12 cellular contexts compared by ENCODE assay signal in genomic region chr1:21672478-21673276, GRCh38. TPM values are rescaled to one million over a fixed set of nuclear protein-coding genes. Genes with fewer than 3 reads are reported as not detected.
DNase-seq lines count a peak whose midpoint lies in the region; ATAC-seq and TF ChIP-seq lines count a peak whose summit lies in the region.
"Had no signal": no experiment of that assay in that cellular context is flagged by ENCODE, and none has a peak within 500 bp of the region (broad histone marks: within the 10 kb centered on the region; RNA-seq: fewer than 3 reads in every experiment).

No MANE protein-coding gene starts in this region.

- H3K27me3 ChIP-seq in fibroblast of lung (ENCODE audit: control insufficient read depth, insufficient read depth, low read length), result peaks cover 37% of the 10 kb centered on the region
- H3K27me3 ChIP-seq in smooth muscle cell (ENCODE audit: low read depth), result peaks cover 10% of the 10 kb centered on the region

- H2AFZ ChIP-seq in fibroblast of lung (ENCODE audit: low read length) (no peak overlapping the region), smooth muscle cell (ENCODE audit: low read depth) (no peak overlapping the region)

- peak; percentile 46 for DNase-seq in EL
- peak; percentile 26 for DNase-seq in LHCN-M2 (ENCODE audit: low read depth)
- peak in 1 of 2 donors; percentile 56 for DNase-seq in fibroblast of lung (ENCODE audit: low read depth in 2 of 2)
- no peak for DNase-seq in smooth muscle cell (lab: John Stamatoyannopoulos, UW; ENCODE audit: unreplicated experiment)
- DNase-seq in activated T-helper 2 cell treated with anti-CD3 and anti-CD28 coated beads, Interferon-gamma antibody, Interleukin-2, Interleukin-4, amounts not matched to agents 10 μg/mL and 5 μg/mL and 100 μg/mL, durations not matched to agents 14 hours and 24 hours and 36 hours (ENCODE audit: low spot score), result no peak
- no peak for DNase-seq in cerebellar cortex (ENCODE audit: low spot score)
- no peak for DNase-seq in T-helper 2 cell
- DNase-seq: activated naive CD8-positive, alpha-beta T cell treated with anti-CD3 and anti-CD28 coated beads, Interleukin-2, amount 50 U/mL, for 24 hours; effector memory CD4-positive, alpha-beta T cell had no signal

- H3K27ac ChIP-seq in fibroblast of lung (ENCODE audit: insufficient read depth, low read length) (no peak overlapping the region), smooth muscle cell (ENCODE audit: low read depth) (peak overlapping the region; percentile 17)

- intact Hi-C loops in activated T-helper 2 cell treated with anti-CD3 and anti-CD28 coated beads, Interferon-gamma antibody, Interleukin-2, Interleukin-4, amounts not matched to agents 10 μg/mL and 5 μg/mL and 100 μg/mL, durations not matched to agents 14 hours and 24 hours and 36 hours (cut with micrococcal nuclease), result no loop called here

- no peak for TF ChIP-seq CTCF in fibroblast of lung (conservative IDR thresholded peaks at IDR 0.05 in 1 of 2, IDR thresholded peaks at IDR 0.05 in 1 of 2; ENCODE audit: low read depth in 1 of 2, low read length in 2 of 2)
- no peak for TF ChIP-seq CTCF in smooth muscle cell (IDR thresholded peaks at IDR 0.05; ENCODE audit: borderline replicate concordance, insufficient read depth, poor library complexity, severe bottlenecking)

- H3K4me3 Mint-ChIP-seq in activated T-helper 2 cell treated with anti-CD3 and anti-CD28 coated beads, Interferon-gamma antibody, Interleukin-2, Interleukin-4, amounts not matched to agents 10 μg/mL and 5 μg/mL and 100 μg/mL, durations not matched to agents 14 hours and 24 hours and 36 hours (ENCODE audit: low read depth), result no peak overlapping the region
- H3K4me3 Mint-ChIP-seq: activated naive CD8-positive, alpha-beta T cell treated with anti-CD3 and anti-CD28 coated beads, Interleukin-2, amount 50 U/mL, for 24 hours; T-helper 1 cell treated with Interleukin-12 subunit alpha and Interleukin-12 subunit beta and Interleukin-4 antibody, amounts not matched to agents 30 μg/mL and 1 μg/mL, for 36 hours had no signal

- peaks cover under 1% of the 10 kb centered on the region for H3K36me3 Mint-ChIP-seq in activated T-helper 2 cell treated with anti-CD3 and anti-CD28 coated beads, Interferon-gamma antibody, Interleukin-2, Interleukin-4, amounts not matched to agents 10 μg/mL and 5 μg/mL and 100 μg/mL, durations not matched to agents 14 hours and 24 hours and 36 hours (ENCODE audit: low read depth)

- H3K9ac ChIP-seq in fibroblast of lung (ENCODE audit: insufficient read depth, low read length), result no peak overlapping the region
- no peak overlapping the region for H3K9ac ChIP-seq in smooth muscle cell (ENCODE audit: low read depth)

- no peaks in the 10 kb centered on the region for H4K20me1 ChIP-seq in fibroblast of lung (ENCODE audit: control insufficient read depth, extremely low read depth, insufficient read depth, low read length)
- peaks cover 19% of the 10 kb centered on the region for H4K20me1 ChIP-seq in smooth muscle cell (ENCODE audit: low read depth)

- no peak overlapping the region for H3K27ac Mint-ChIP-seq in activated T-helper 2 cell treated with anti-CD3 and anti-CD28 coated beads, Interferon-gamma antibody, Interleukin-2, Interleukin-4, amounts not matched to agents 10 μg/mL and 5 μg/mL and 100 μg/mL, durations not matched to agents 14 hours and 24 hours and 36 hours
- H3K27ac Mint-ChIP-seq: activated naive CD8-positive, alpha-beta T cell treated with anti-CD3 and anti-CD28 coated beads, Interleukin-2, amount 50 U/mL, for 24 hours; T-helper 1 cell treated with Interleukin-12 subunit alpha and Interleukin-12 subunit beta and Interleukin-4 antibody, amounts not matched to agents 30 μg/mL and 1 μg/mL, for 36 hours had no signal

- H3K36me3 ChIP-seq in fibroblast of lung (ENCODE audit: control insufficient read depth, insufficient read depth, low read length) (no peaks in the 10 kb centered on the region), smooth muscle cell (ENCODE audit: low read depth) (no peaks in the 10 kb centered on the region)

- 83% methylated on average over 10 of the region's 10 CpGs for WGBS in smooth muscle cell (ENCODE audit: low lambda C conversion rate)

- H3K4me1 ChIP-seq in fibroblast of lung (ENCODE audit: control insufficient read depth, extremely low read depth, insufficient read depth, low read length), result no peaks in the 10 kb centered on the region
- peaks cover 11% of the 10 kb centered on the region for H3K4me1 ChIP-seq in smooth muscle cell (ENCODE audit: low read depth)

- H3K4me3 ChIP-seq in fibroblast of lung (replicated peaks in 1 of 4; ENCODE audit: control extremely low read depth in 1 of 4, insufficient read depth in 1 of 4, low read depth in 3 of 4, low read length in 4 of 4) (no peak overlapping the region), smooth muscle cell (no peak overlapping the region)

- no peaks in the 10 kb centered on the region for H3K9me3 Mint-ChIP-seq in activated T-helper 2 cell treated with anti-CD3 and anti-CD28 coated beads, Interferon-gamma antibody, Interleukin-2, Interleukin-4, amounts not matched to agents 10 μg/mL and 5 μg/mL and 100 μg/mL, durations not matched to agents 14 hours and 24 hours and 36 hours
- H3K9me3 Mint-ChIP-seq: activated naive CD8-positive, alpha-beta T cell treated with anti-CD3 and anti-CD28 coated beads, Interleukin-2, amount 50 U/mL, for 24 hours; T-helper 1 cell treated with Interleukin-12 subunit alpha and Interleukin-12 subunit beta and Interleukin-4 antibody, amounts not matched to agents 30 μg/mL and 1 μg/mL, for 36 hours had no signal

- peaks cover 13% of the 10 kb centered on the region for H3K27me3 Mint-ChIP-seq in activated T-helper 2 cell treated with anti-CD3 and anti-CD28 coated beads, Interferon-gamma antibody, Interleukin-2, Interleukin-4, amounts not matched to agents 10 μg/mL and 5 μg/mL and 100 μg/mL, durations not matched to agents 14 hours and 24 hours and 36 hours (ENCODE audit: low read depth)

- no peaks in the 10 kb centered on the region for H3F3A ChIP-seq in smooth muscle cell (ENCODE audit: low read depth)

- H3K79me2 ChIP-seq in fibroblast of lung (ENCODE audit: control insufficient read depth, insufficient read depth, low read length) (no peaks in the 10 kb centered on the region), smooth muscle cell (ENCODE audit: low read depth) (no peaks in the 10 kb centered on the region)

- peaks cover 8% of the 10 kb centered on the region for H3K4me1 Mint-ChIP-seq in activated T-helper 2 cell treated with anti-CD3 and anti-CD28 coated beads, Interferon-gamma antibody, Interleukin-2, Interleukin-4, amounts not matched to agents 10 μg/mL and 5 μg/mL and 100 μg/mL, durations not matched to agents 14 hours and 24 hours and 36 hours (ENCODE audit: low read depth)

- H3K4me2 ChIP-seq in fibroblast of lung (ENCODE audit: extremely low read depth, insufficient read depth, low read length) (peak overlapping the region; percentile 28), smooth muscle cell (no peak overlapping the region)

- H3K9me3 ChIP-seq in fibroblast of lung (ENCODE audit: control insufficient read depth, insufficient read depth, low read depth, low read length) (no peaks in the 10 kb centered on the region), smooth muscle cell (replicated peaks; ENCODE audit: low read depth) (no peaks in the 10 kb centered on the region)

- no peak for ATAC-seq in HG03520 (IDR thresholded peaks at IDR 0.05; ENCODE audit: unreplicated experiment)
- ATAC-seq: activated naive CD8-positive, alpha-beta T cell treated with anti-CD3 and anti-CD28 coated beads, Interleukin-2, amount 50 U/mL, for 24 hours; PC-3 had no signal

RNA-seq across cellular contexts. Expression of gene RAP1GAP, which starts 3.5 kb away (rescaled TPM):
- total RNA-seq in LHCN-M2 (2014; rRNA removed) (0.06 and 0.13 TPM in 2 replicates), fibroblast of lung (under 0.01 and 0.26 TPM in 2 replicates), smooth muscle cell (0.99 and 3.0 TPM in 2 replicates)
- 0.26 TPM for polyA plus RNA-seq in LHCN-M2 (2012)
- polyA plus RNA-seq in fibroblast of lung (0.02 and 0.05 TPM in 2 replicates), smooth muscle cell (3.9 and 4.1 TPM in 2 replicates)
- polyA plus RNA-seq in fibroblast of lung (2012), result 0.07 and 0.08 TPM in 2 replicates
- not detected in 2 replicates for polyA minus RNA-seq in fibroblast of lung (ENCODE audit: low replicate concordance)
- total RNA-seq in activated T-helper 2 cell treated with anti-CD3 and anti-CD28 coated beads, Interferon-gamma antibody, Interleukin-2, Interleukin-4, amounts not matched to agents 10 μg/mL and 5 μg/mL and 100 μg/mL, durations not matched to agents 14 hours and 24 hours and 36 hours, result 0.46 TPM in 2 replicates

Comparison
In these comparisons a context has a peak if more than half of its experiments do, and no peak if none do; other contexts are left out.
1. DNase-seq: peak in EL (single experiment) and LHCN-M2 (single experiment); none in smooth muscle cell (single experiment), activated T-helper 2 cell treated with anti-CD3 and anti-CD28 coated beads, Interferon-gamma antibody, Interleukin-2, Interleukin-4, amounts not matched to agents 10 μg/mL and 5 μg/mL and 100 μg/mL, durations not matched to agents 14 hours and 24 hours and 36 hours (single experiment), cerebellar cortex (single experiment) and T-helper 2 cell (0 of 5).